In genomic region chr15:77769700-77770099, GRCh38 we compare ENCODE assay signal across 21 cellular contexts.
DNase-seq lines count a peak whose midpoint lies in the region; ATAC-seq, FAIRE-seq and TF ChIP-seq lines count a peak whose summit lies in the region.
"Had no signal": no experiment of that assay in that cellular context is flagged by ENCODE, and none has a peak within 500 bp of the region (broad histone marks: within the 10 kb centered on the region; RNA-seq: fewer than 3 reads in every experiment).

No MANE protein-coding gene starts in this region.

- no peak overlapping the region for H2BK120ac ChIP-seq in H1 (replicated peaks; ENCODE audit: low read depth, low read length)

- H2BK12ac ChIP-seq in H1 (ENCODE audit: low read depth, low read length), result 0 out of 2 replicates have a peak overlapping the region, but pooled peaks have one; percentile 12

- H3K36me3 Mint-ChIP-seq in activated naive CD8-positive, alpha-beta T cell treated with anti-CD3 and anti-CD28 coated beads, Interleukin-2, amount 50 U/mL, for 24 hours (ENCODE audit: low read depth), result no peaks in the 10 kb centered on the region
- H3K36me3 Mint-ChIP-seq in activated naive CD8-positive, alpha-beta T cell treated with anti-CD3 and anti-CD28 coated beads for 36 hours, result no peaks in the 10 kb centered on the region
- H3K36me3 Mint-ChIP-seq: CD4-positive, CD25-positive, alpha-beta regulatory T cell; CD8-positive, alpha-beta T cell had no signal

- no peak for DNase-seq in activated naive CD8-positive, alpha-beta T cell treated with anti-CD3 and anti-CD28 coated beads, Interleukin-2, amount 50 U/mL, for 24 hours
- no peak for DNase-seq in activated naive CD8-positive, alpha-beta T cell treated with anti-CD3 and anti-CD28 coated beads for 36 hours
- DNase-seq in MM.1S, result peak; percentile 53
- no peak for DNase-seq in H1 (ENCODE audit: low read depth in 1 of 2, low spot score in 2 of 2)
- DNase-seq in pons (ENCODE audit: low spot score), result no peak
- DNase-seq in HAP-1 (ENCODE audit: low spot score in 2 of 2), result no peak
- DNase-seq: Caco-2; CD4-positive, CD25-positive, alpha-beta regulatory T cell; CD8-positive, alpha-beta T cell; DMS153; DND-41; GM23248 had no signal

- H3K4me2 ChIP-seq in MM.1S (ENCODE audit: low read depth, low read length) (no peak overlapping the region; the same call in 1 of the 2 replicates), H1 (ENCODE audit: insufficient read depth in 1 of 2, low read depth in 2 of 2, low read length in 2 of 2) (no peak overlapping the region)
- H3K4me2 ChIP-seq: BLaER1 had no signal

- H2AFZ ChIP-seq in MM.1S (ENCODE audit: low read length) (no peak overlapping the region), H1 (ENCODE audit: low read length) (no peak overlapping the region)
- H2AFZ ChIP-seq: GM23248 had no signal

- H2AK5ac ChIP-seq in H1 (ENCODE audit: low read depth, low read length), result no peak overlapping the region

- H4K91ac ChIP-seq in H1 (replicated peaks; ENCODE audit: insufficient read length, low read length), result no peak overlapping the region

- no peaks in the 10 kb centered on the region for H3K9me3 Mint-ChIP-seq in activated naive CD8-positive, alpha-beta T cell treated with anti-CD3 and anti-CD28 coated beads, Interleukin-2, amount 50 U/mL, for 24 hours
- H3K9me3 Mint-ChIP-seq in activated naive CD8-positive, alpha-beta T cell treated with anti-CD3 and anti-CD28 coated beads for 36 hours, result no peaks in the 10 kb centered on the region
- H3K9me3 Mint-ChIP-seq: CD4-positive, CD25-positive, alpha-beta regulatory T cell; CD8-positive, alpha-beta T cell had no signal

- H3K9me2 ChIP-seq in MM.1S (replicated peaks; ENCODE audit: insufficient read depth, low read length), result no peaks in the 10 kb centered on the region

- H3K4me1 ChIP-seq in MM.1S (ENCODE audit: low read length) (peaks cover 10% of the 10 kb centered on the region), H1 (replicated peaks in 1 of 4; ENCODE audit: control insufficient read depth in 3 of 4, insufficient read depth in 4 of 4, low read length in 3 of 4) (peaks cover 0 to 3% (median 1%) of the 10 kb centered on the region in 4 experiments; a peak in 4 of 7 replicates), HAP-1 (no peaks in the 10 kb centered on the region)
- H3K4me1 ChIP-seq: Caco-2 had no signal

- H3K9ac ChIP-seq in MM.1S (ENCODE audit: low read length) (no peak overlapping the region), H1 (replicated peaks in 1 of 4; ENCODE audit: extremely low read depth in 1 of 4, low read depth in 3 of 4, low read length in 3 of 4) (no peak overlapping the region)
- H3K9ac ChIP-seq: BLaER1, GM23248 had no signal

- no peak overlapping the region for H3K23ac ChIP-seq in H1 (ENCODE audit: insufficient read length)

- H3K79me2 ChIP-seq in MM.1S (ENCODE audit: low read length) (no peaks in the 10 kb centered on the region), H1 (ENCODE audit: control insufficient read depth in 1 of 2, insufficient read depth in 2 of 2, low read length in 2 of 2) (no peaks in the 10 kb centered on the region)

- CTCF ChIA-PET in H1 (lab: Charles Lee; ENCODE audit: partially characterized antibody), result interaction anchor here (0.7 to 3.7 kb wide), 9 partner anchors 11 to 124 kb away, joined by 3 to 16 read pairs (median 3); no protein-coding TSS in a partner anchor

- no peak for FAIRE-seq in H1 (lab: Jason Lieb, UNC)
- FAIRE-seq: A204.1, G401.6, GM12892 had no signal

- no peak for TF ChIP-seq POLR2A in H1 (IDR thresholded peaks at IDR 0.05; ENCODE audit: control extremely low read depth in 1 of 2, low read depth in 2 of 2, low read length in 2 of 2)

- no peak overlapping the region for H2BK20ac ChIP-seq in H1 (ENCODE audit: low read length)

- peak; percentile 1 for ATAC-seq in activated naive CD8-positive, alpha-beta T cell treated with anti-CD3 and anti-CD28 coated beads, Interleukin-2, amount 50 U/mL, for 24 hours
- no peak for ATAC-seq in GM21786 (IDR thresholded peaks at IDR 0.05; ENCODE audit: unreplicated experiment)
- ATAC-seq: CD8-positive, alpha-beta T cell; HCT116 had no signal

- H3F3A ChIP-seq in MM.1S (ENCODE audit: insufficient read depth, low read length), result no peaks in the 10 kb centered on the region

- H3K27me3 ChIP-seq in MM.1S (replicated peaks; ENCODE audit: insufficient read depth, low read length) (0 out of 2 replicates have a peak, but pooled peaks cover 7% of the 10 kb centered on the region), H1 (replicated peaks in 1 of 4; ENCODE audit: control insufficient read depth in 3 of 4, extremely low read depth in 1 of 4, insufficient read depth in 3 of 4, low read length in 3 of 4) (no peaks in the 10 kb centered on the region), HAP-1 (ENCODE audit: low read depth) (peaks cover 17% of the 10 kb centered on the region)
- H3K27me3 ChIP-seq: BLaER1 had no signal

- no peak overlapping the region for H3K56ac ChIP-seq in H1 (replicated peaks; ENCODE audit: insufficient read length, low read depth, low read length)

- POLR2A ChIA-PET in H1 (lab: Charles Lee; ENCODE audit: partially characterized antibody), result no interaction called here

- no peak overlapping the region for H2BK5ac ChIP-seq in H1 (ENCODE audit: low read depth, low read length)

- H3K79me1 ChIP-seq in H1 (ENCODE audit: low read depth, low read length), result no peaks in the 10 kb centered on the region

- WGBS in H1 (ENCODE audit: extremely low coverage in 1 of 2, insufficient coverage in 1 of 2, insufficient read length in 1 of 2, insufficient replicate concordance in 2 of 2, low coverage in 1 of 2, low lambda C conversion rate in 2 of 2, missing lambda C conversion rate in 1 of 2), 2 experiments, result 81% methylated on average over 6 of the region's 7 CpGs; no CpG with 5 or more reads in 1 of the 2 experiments

- H4K5ac ChIP-seq in H1 (ENCODE audit: insufficient read length, low read depth, low read length), result no peak overlapping the region

- no peak for TF ChIP-seq RAD21 in H1 (IDR thresholded peaks at IDR 0.05 in 1 of 2, conservative IDR thresholded peaks at IDR 0.05 in 1 of 2; ENCODE audit: low read depth in 2 of 2, low read length in 2 of 2)

- no peak for TF ChIP-seq EP300 in H1 (IDR thresholded peaks at IDR 0.05; ENCODE audit: borderline replicate concordance in 1 of 2, low read depth in 2 of 2, low read length in 2 of 2)

- H3K9me3 ChIP-seq in MM.1S (replicated peaks; ENCODE audit: insufficient read depth, low read length) (no peaks in the 10 kb centered on the region), H1 (ENCODE audit: insufficient read depth in 2 of 2, low read depth in 1 of 2, low read length in 1 of 2) (no peaks in the 10 kb centered on the region), HAP-1 (no peaks in the 10 kb centered on the region)
- H3K9me3 ChIP-seq: BLaER1, Caco-2 had no signal

- 0 out of 2 replicates have a peak overlapping the region, but pooled peaks have one; percentile 93 for H2BK15ac ChIP-seq in H1 (ENCODE audit: low read length)

- H3K14ac ChIP-seq in H1 (ENCODE audit: insufficient read length), result no peak overlapping the region

- no peak overlapping the region for H4K8ac ChIP-seq in H1 (ENCODE audit: extremely low read depth, insufficient read depth, low read length)

- no peak overlapping the region for H3K4ac ChIP-seq in H1 (replicated peaks; ENCODE audit: insufficient read length, low read depth, low read length)

- no peaks in the 10 kb centered on the region for H3K23me2 ChIP-seq in H1 (ENCODE audit: low read depth, low read length)

- no peak overlapping the region for H3K4me3 ChIP-seq in MM.1S (ENCODE audit: low read length)
- H3K4me3 ChIP-seq in H1 (ENCODE audit: extremely low read depth in 1 of 4, insufficient read depth in 2 of 4, low read depth in 3 of 4, low read length in 4 of 4), result no peak overlapping the region
- no peak overlapping the region for H3K4me3 ChIP-seq in HAP-1
- H3K4me3 ChIP-seq: BLaER1, GM23248 had no signal

- H3K27me3 Mint-ChIP-seq in activated naive CD8-positive, alpha-beta T cell treated with anti-CD3 and anti-CD28 coated beads, Interleukin-2, amount 50 U/mL, for 24 hours, result peaks cover 8% of the 10 kb centered on the region
- H3K27me3 Mint-ChIP-seq in activated naive CD8-positive, alpha-beta T cell treated with anti-CD3 and anti-CD28 coated beads for 36 hours, result peaks cover 10% of the 10 kb centered on the region

- H4K20me1 ChIP-seq in MM.1S (ENCODE audit: insufficient read depth, low read length) (no peaks in the 10 kb centered on the region), H1 (replicated peaks in 1 of 2; ENCODE audit: control insufficient read depth in 1 of 2, insufficient read depth in 2 of 2, low read length in 2 of 2) (no peaks in the 10 kb centered on the region)
- H4K20me1 ChIP-seq: BLaER1 had no signal

- no peak overlapping the region for H3K18ac ChIP-seq in H1 (ENCODE audit: extremely low read depth, low read length)

- H3K4me3 Mint-ChIP-seq in activated naive CD8-positive, alpha-beta T cell treated with anti-CD3 and anti-CD28 coated beads, Interleukin-2, amount 50 U/mL, for 24 hours, result no peak overlapping the region
- no peak overlapping the region for H3K4me3 Mint-ChIP-seq in activated naive CD8-positive, alpha-beta T cell treated with anti-CD3 and anti-CD28 coated beads for 36 hours
- H3K4me3 Mint-ChIP-seq: B cell; CD4-positive, CD25-positive, alpha-beta regulatory T cell; CD8-positive, alpha-beta T cell had no signal

- H3K36me3 ChIP-seq in MM.1S (replicated peaks; ENCODE audit: insufficient read depth, low read length) (no peaks in the 10 kb centered on the region), H1 (ENCODE audit: control insufficient read depth in 2 of 4, insufficient read depth in 4 of 4, low read length in 3 of 4) (no peaks in the 10 kb centered on the region), HAP-1 (replicated peaks) (no peaks in the 10 kb centered on the region)
- H3K36me3 ChIP-seq: BLaER1 had no signal

- no peak overlapping the region for H3K27ac Mint-ChIP-seq in activated naive CD8-positive, alpha-beta T cell treated with anti-CD3 and anti-CD28 coated beads, Interleukin-2, amount 50 U/mL, for 24 hours
- H3K27ac Mint-ChIP-seq in activated naive CD8-positive, alpha-beta T cell treated with anti-CD3 and anti-CD28 coated beads for 36 hours, result no peak overlapping the region
- H3K27ac Mint-ChIP-seq: B cell; CD4-positive, CD25-positive, alpha-beta regulatory T cell; CD8-positive, alpha-beta T cell had no signal

- in situ Hi-C loops in HAP-1 (cut with MboI; ENCODE audit: low sequenced_read_pairs), result no loop called here

- no peaks in the 10 kb centered on the region for H3K4me1 Mint-ChIP-seq in activated naive CD8-positive, alpha-beta T cell treated with anti-CD3 and anti-CD28 coated beads, Interleukin-2, amount 50 U/mL, for 24 hours
- no peaks in the 10 kb centered on the region for H3K4me1 Mint-ChIP-seq in activated naive CD8-positive, alpha-beta T cell treated with anti-CD3 and anti-CD28 coated beads for 36 hours
- H3K4me1 Mint-ChIP-seq: B cell; CD4-positive, CD25-positive, alpha-beta regulatory T cell had no signal

- H3K27ac ChIP-seq in MM.1S (ENCODE audit: low read length) (no peak overlapping the region; the same call in 1 of the 2 replicates), H1 (ENCODE audit: low read depth, low read length) (no peak overlapping the region)
- H3K27ac ChIP-seq: 22Rv1, BLaER1, C4-2B, GM23248 had no signal

- TF ChIP-seq CTCF in MM.1S (IDR thresholded peaks at IDR 0.05; ENCODE audit: low read length), result no peak
- no peak for TF ChIP-seq CTCF in H1 (IDR thresholded peaks at IDR 0.05; ENCODE audit: control extremely low read depth in 1 of 3, insufficient read depth in 1 of 3, low read depth in 1 of 3, low read length in 3 of 3)

TF ChIP-seq in H1, 55 proteins besides CTCF, POLR2A, EP300 and RAD21 (continues in another document):
- no peak for TF ChIP-seq JUN (IDR thresholded peaks at IDR 0.05; ENCODE audit: low read depth, low read length)
